ENCODE assay signal across 7 cellular contexts in genomic region chr14:99575043-99576023, GRCh38. TPM values are rescaled to one million over a fixed set of nuclear protein-coding genes. Genes with fewer than 3 reads are reported as not detected.
DNase-seq lines count a peak whose midpoint lies in the region; ATAC-seq and TF ChIP-seq lines count a peak whose summit lies in the region.

No MANE protein-coding gene starts in this region.

- H3K4me3 ChIP-seq in SJCRH30: no peak overlapping the region
- H3K4me3 ChIP-seq in right cardiac atrium (ENCODE audit: low read length): no peak overlapping the region
- H3K4me3 ChIP-seq in suprapubic skin: no peak overlapping the region
- H3K4me3 ChIP-seq in CD8-positive, alpha-beta T cell (ENCODE audit: low read depth, low read length): no peak overlapping the region

- peak overlapping the region; percentile 79 for H3K4me3 Mint-ChIP-seq in HFFc6
- H3K4me3 Mint-ChIP-seq in CD8-positive, alpha-beta T cell: no peak overlapping the region
- no peak overlapping the region for H3K4me3 Mint-ChIP-seq in endothelial cell (ENCODE audit: unreplicated experiment)

- H3K27me3 ChIP-seq in SJCRH30: no peaks in the 10 kb centered on the region
- no peaks in the 10 kb centered on the region for H3K27me3 ChIP-seq in right cardiac atrium (ENCODE audit: control insufficient read depth, insufficient read depth)
- no peaks in the 10 kb centered on the region for H3K27me3 ChIP-seq in suprapubic skin
- H3K27me3 ChIP-seq in CD8-positive, alpha-beta T cell (ENCODE audit: insufficient read depth, low read length): no peaks in the 10 kb centered on the region

- no peak for TF ChIP-seq EP300 in suprapubic skin (IDR thresholded peaks at IDR 0.05)

- intact Hi-C loops in right cardiac atrium (cut with DNase I): no loop called here
- intact Hi-C loops in CD8-positive, alpha-beta T cell (cut with DNase I, micrococcal nuclease): loop anchor here in 1 of 2 experiments (5.0 kb wide), 1 partner anchor 52 kb away; no protein-coding TSS in a partner anchor

- DNase-seq in HFFc6: peak; percentile 19
- DNase-seq in SJCRH30: peak; percentile 60 to 71
- DNase-seq in right cardiac atrium: peak in 1 of 3 donors; percentile 79
- peak in 1 of 2 donors; percentile 80 for DNase-seq in suprapubic skin (ENCODE audit: low spot score in 2 of 2)
- DNase-seq in NCI-H146 (lab: John Stamatoyannopoulos, UW): no peak
- DNase-seq in CD8-positive, alpha-beta T cell: no peak
- no peak for DNase-seq in endothelial cell (ENCODE audit: low spot score)

- H3K27ac Mint-ChIP-seq in HFFc6 (peak overlapping the region; percentile 82), endothelial cell (ENCODE audit: unreplicated experiment) (no peak overlapping the region)
- H3K27ac Mint-ChIP-seq in CD8-positive, alpha-beta T cell: no peak overlapping the region

- H3K27ac ChIP-seq in SJCRH30: peak overlapping the region; percentile 44
- H3K27ac ChIP-seq in right cardiac atrium (ENCODE audit: low read length): peak overlapping the region; percentile 61
- H3K27ac ChIP-seq in suprapubic skin: peak overlapping the region; percentile 63
- H3K27ac ChIP-seq in CD8-positive, alpha-beta T cell (ENCODE audit: low read depth, low read length): no peak overlapping the region

- H3K36me3 Mint-ChIP-seq in HFFc6 (ENCODE audit: low read depth) (no peaks in the 10 kb centered on the region), endothelial cell (ENCODE audit: low read depth, unreplicated experiment) (peaks cover 8% of the 10 kb centered on the region)
- no peaks in the 10 kb centered on the region for H3K36me3 Mint-ChIP-seq in CD8-positive, alpha-beta T cell

- ATAC-seq in right cardiac atrium: peak; percentile 3 to 12
- ATAC-seq in CD8-positive, alpha-beta T cell: no peak

- CTCF ChIA-PET in CD8-positive, alpha-beta T cell (lab: Charles Lee): interaction anchor here (0.6 kb wide), 1 partner anchor 195 kb away, joined by 3 read pairs; no protein-coding TSS in a partner anchor

- no peak for TF ChIP-seq POLR2A in suprapubic skin (IDR thresholded peaks at IDR 0.05)

- H3K36me3 ChIP-seq in SJCRH30 (no peaks in the 10 kb centered on the region), suprapubic skin (no peaks in the 10 kb centered on the region)
- H3K36me3 ChIP-seq in CD8-positive, alpha-beta T cell (ENCODE audit: insufficient read depth, low read length): no peaks in the 10 kb centered on the region

- TF ChIP-seq CTCF in HFFc6 (IDR thresholded peaks at IDR 0.05) (peak; percentile 58), suprapubic skin (IDR thresholded peaks at IDR 0.05) (peak in 1 of 2 donors; percentile 8), endothelial cell (IDR thresholded peaks at IDR 0.05; ENCODE audit: unreplicated experiment) (no peak)
- no peak for TF ChIP-seq CTCF in CD8-positive, alpha-beta T cell (IDR thresholded peaks at IDR 0.05)

- 68% methylated on average over 22 of the region's 22 CpGs for WGBS in right cardiac atrium
- WGBS in suprapubic skin: 70% methylated on average over 15 of the region's 22 CpGs

- H3K4me1 Mint-ChIP-seq in HFFc6 (ENCODE audit: low read depth): peaks cover 83% of the 10 kb centered on the region
- H3K4me1 Mint-ChIP-seq in CD8-positive, alpha-beta T cell (ENCODE audit: low read depth): peaks cover 10% of the 10 kb centered on the region
- peaks cover 49% of the 10 kb centered on the region for H3K4me1 Mint-ChIP-seq in endothelial cell (ENCODE audit: unreplicated experiment)

- H3K4me1 ChIP-seq in SJCRH30: peaks cover 79% of the 10 kb centered on the region
- peaks cover 28% of the 10 kb centered on the region for H3K4me1 ChIP-seq in right cardiac atrium (ENCODE audit: control insufficient read depth, insufficient read depth, low read length)
- peaks cover 72% of the 10 kb centered on the region for H3K4me1 ChIP-seq in suprapubic skin
- H3K4me1 ChIP-seq in CD8-positive, alpha-beta T cell (ENCODE audit: insufficient read depth, low read length): no peaks in the 10 kb centered on the region

- POLR2A ChIA-PET in CD8-positive, alpha-beta T cell (lab: Charles Lee): no interaction called here

- H3K27me3 Mint-ChIP-seq in HFFc6 (ENCODE audit: insufficient read depth) (no peaks in the 10 kb centered on the region; the same call in none of the 2 replicates), endothelial cell (ENCODE audit: unreplicated experiment) (peaks cover 23% of the 10 kb centered on the region)
- no peaks in the 10 kb centered on the region for H3K27me3 Mint-ChIP-seq in CD8-positive, alpha-beta T cell (ENCODE audit: low read depth)

- no peaks in the 10 kb centered on the region for H3K9me3 ChIP-seq in SJCRH30 (replicated peaks)
- no peaks in the 10 kb centered on the region for H3K9me3 ChIP-seq in right cardiac atrium (ENCODE audit: control insufficient read depth, low read length)
- no peaks in the 10 kb centered on the region for H3K9me3 ChIP-seq in suprapubic skin
- H3K9me3 ChIP-seq in CD8-positive, alpha-beta T cell (ENCODE audit: low read length): no peaks in the 10 kb centered on the region

- no peaks in the 10 kb centered on the region for H3K9me3 Mint-ChIP-seq in HFFc6
- no peaks in the 10 kb centered on the region for H3K9me3 Mint-ChIP-seq in CD8-positive, alpha-beta T cell
- no peaks in the 10 kb centered on the region for H3K9me3 Mint-ChIP-seq in endothelial cell (ENCODE audit: unreplicated experiment)

RNA-seq across cellular contexts. Expression of gene CCDC85C, which starts 28.7 kb away (rescaled TPM):
- total RNA-seq in HFFc6 (2021; fragmentation: NEBNext Ultra II Directional; extraction: Animal tissue kit (Norgen Biotek cat#: 25700)): 10 to 100 TPM; 31.3 to 41.4 (median 34.3) TPM
- total RNA-seq in SJCRH30 (2014; rRNA removed; shearing (Covaris generic)): 12.2 and 12.9 TPM in 2 replicates
- total RNA-seq in right cardiac atrium (10 to 100 TPM; 21.0 to 23.3 (median 22.0) TPM), suprapubic skin (10 to 100 TPM; 18.8 to 53.2 (median 48.0) TPM), endothelial cell (ENCODE audit: unreplicated experiment) (42.1 TPM)
- polyA plus RNA-seq in right cardiac atrium: 31.5 TPM
- total RNA-seq in CD8-positive, alpha-beta T cell: 1 to 10 TPM; 6.9 to 7.1 TPM

Comparison
In these comparisons a context has a peak if more than half of its experiments do, and no peak if none do; other contexts are left out.
1. DNase-seq: peak in HFFc6 (single experiment) and SJCRH30 (2 of 2); none in NCI-H146 (single experiment), CD8-positive, alpha-beta T cell (0 of 7) and endothelial cell (single experiment).